Comparison of ENCODE assay signal across 5 cellular contexts in the genomic region with DNA sequence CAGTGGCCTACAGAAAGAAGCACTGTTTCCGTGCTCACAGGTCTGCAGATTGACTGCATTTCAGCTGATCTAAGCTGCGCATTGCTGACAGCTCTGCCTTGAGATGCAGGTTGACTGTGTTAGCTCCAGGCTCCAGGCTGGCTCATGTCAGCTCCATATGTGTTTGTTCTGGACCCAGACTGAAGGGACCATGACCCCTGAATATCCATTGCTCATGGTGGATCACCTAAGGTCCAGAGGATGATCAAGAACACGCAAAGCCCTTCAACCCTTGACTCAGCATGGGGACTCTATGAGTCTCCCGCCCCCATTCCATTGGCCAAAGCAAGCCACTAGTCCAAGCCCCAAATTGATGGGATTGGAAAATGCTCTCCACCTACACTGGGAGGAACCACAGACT.
"Had no signal": no experiment of that assay in that cellular context is flagged by ENCODE, and none has a peak within 500 bp of the region (broad histone marks: within the 10 kb centered on the region; RNA-seq: fewer than 3 reads in every experiment).

No MANE protein-coding gene starts in this region.

- H3K27ac ChIP-seq: HL-60 had no signal

- H3K27ac Mint-ChIP-seq: IgD-negative memory B cell had no signal

- DNase-seq: IMR-90 had no signal

- H3K4me1 Mint-ChIP-seq: IgD-negative memory B cell had no signal

- ATAC-seq: HepG2, K562 had no signal

- H3K36me3 Mint-ChIP-seq: IgD-negative memory B cell had no signal

- H3K4me3 ChIP-seq: K562 had no signal
